In genomic region chr17:59623151-59623550, GRCh38 we compare ENCODE assay signal across 11 cellular contexts. TPM values are rescaled to one million over a fixed set of nuclear protein-coding genes. Genes with fewer than 3 reads are reported as not detected.
A peak's percentile ranks its signal among the peaks of the same experiment; 100 is the strongest.
DNase-seq lines count a peak whose midpoint lies in the region; ATAC-seq and TF ChIP-seq lines count a peak whose summit lies in the region.
"Had no signal": no experiment of that assay in that cellular context is flagged by ENCODE, and none has a peak within 500 bp of the region (broad histone marks: within the 10 kb centered on the region; RNA-seq: fewer than 3 reads in every experiment).

No MANE protein-coding gene starts in this region.

- no peak for TF ChIP-seq RAD21 in IMR-90 (IDR thresholded peaks at IDR 0.05; ENCODE audit: low read length)

- POLR2A ChIA-PET in IMR-90 (lab: Charles Lee; ENCODE audit: unreplicated experiment): no interaction called here

- H3K79me1 ChIP-seq in IMR-90 (ENCODE audit: low read depth in 1 of 2, low read length in 2 of 2): peaks cover 0 to 21% of the 10 kb centered on the region in 2 experiments; a peak in 2 of 4 replicates

- no peak overlapping the region for H3K14ac ChIP-seq in IMR-90 (replicated peaks; ENCODE audit: low read depth, low read length)

- H3K4me3 ChIP-seq in CD4-positive, CD25-positive, alpha-beta regulatory T cell (ENCODE audit: low read depth, low read length): peak overlapping the region; percentile 92
- no peak overlapping the region for H3K4me3 ChIP-seq in IMR-90 (ENCODE audit: insufficient read depth, low read depth, low read length)

- no peak overlapping the region for H2BK20ac ChIP-seq in IMR-90 (ENCODE audit: low read depth, low read length)

- no peaks in the 10 kb centered on the region for H3K36me3 Mint-ChIP-seq in CD4-positive, CD25-positive, alpha-beta regulatory T cell
- H3K36me3 Mint-ChIP-seq in chondrocyte (ENCODE audit: low read depth) (peaks cover 1% of the 10 kb centered on the region), nephron progenitor cell (ENCODE audit: low read depth) (peaks cover 13% of the 10 kb centered on the region)

- no peak overlapping the region for H2AK9ac ChIP-seq in IMR-90 (replicated peaks; ENCODE audit: low read depth, low read length, poor library complexity)

- peaks cover 16% of the 10 kb centered on the region for H3K27me3 Mint-ChIP-seq in CD4-positive, CD25-positive, alpha-beta regulatory T cell
- no peaks in the 10 kb centered on the region for H3K27me3 Mint-ChIP-seq in chondrocyte (ENCODE audit: low read depth)
- H3K27me3 Mint-ChIP-seq in nephron progenitor cell (ENCODE audit: low read depth, poor library complexity): no peaks in the 10 kb centered on the region
- H3K27me3 Mint-ChIP-seq: activated naive CD8-positive, alpha-beta T cell treated with anti-CD3 and anti-CD28 coated beads, Interleukin-2, amount 10 ng/mL, durations not matched to agents 7 days and 5 days had no signal

- no peak for TF ChIP-seq POLR2A in IMR-90 (IDR thresholded peaks at IDR 0.05; ENCODE audit: low read depth, low read length)

- H3K4ac ChIP-seq in IMR-90 (ENCODE audit: low read depth, low read length): no peak overlapping the region

- H3K27ac ChIP-seq in CD4-positive, CD25-positive, alpha-beta regulatory T cell (ENCODE audit: insufficient read depth, low read length, poor library complexity, severe bottlenecking): no peak overlapping the region
- H3K27ac ChIP-seq in IMR-90 (ENCODE audit: insufficient read depth, low read length): no peak overlapping the region

- TF ChIP-seq CTCF in IMR-90 (conservative IDR thresholded peaks at IDR 0.05; ENCODE audit: low read depth, low read length) (no peak), chondrocyte (IDR thresholded peaks at IDR 0.05) (no peak), nephron progenitor cell (IDR thresholded peaks at IDR 0.05) (no peak)

- H3K4me1 Mint-ChIP-seq in CD4-positive, CD25-positive, alpha-beta regulatory T cell: peaks cover 30 to 82% (median 53%) of the 10 kb centered on the region in 4 donors
- H3K4me1 Mint-ChIP-seq in chondrocyte (ENCODE audit: low read depth): peaks cover 56% of the 10 kb centered on the region
- peaks cover 35% of the 10 kb centered on the region for H3K4me1 Mint-ChIP-seq in nephron progenitor cell

- H4K91ac ChIP-seq in IMR-90 (ENCODE audit: insufficient read depth, low read depth, low read length): no peak overlapping the region

- dilution Hi-C loops in IMR-90 (cut with HindIII; ENCODE audit: low sequenced_read_pairs, unreplicated experiment): no loop called here

- H3K4me1 ChIP-seq in CD4-positive, CD25-positive, alpha-beta regulatory T cell (ENCODE audit: control insufficient read depth, insufficient read depth, low read length, poor library complexity, severe bottlenecking): peaks cover 60% of the 10 kb centered on the region
- H3K4me1 ChIP-seq in IMR-90 (ENCODE audit: control insufficient read depth, insufficient read depth, low read length): peaks cover 11% of the 10 kb centered on the region

- H2BK15ac ChIP-seq in IMR-90 (ENCODE audit: low read depth, low read length): no peak overlapping the region

- H3K27me3 ChIP-seq in CD4-positive, CD25-positive, alpha-beta regulatory T cell (ENCODE audit: control insufficient read depth, insufficient read depth, low read length): no peaks in the 10 kb centered on the region
- no peaks in the 10 kb centered on the region for H3K27me3 ChIP-seq in IMR-90 (ENCODE audit: control insufficient read depth, insufficient read depth, low read length)

- no TSS peak for BruUV-seq in IMR-90 (replicated peaks; lab: Mats Ljungman, UMichigan)

- ATAC-seq in CD4-positive, CD25-positive, alpha-beta regulatory T cell (ENCODE audit: low read depth in 2 of 2): no peak
- ATAC-seq in IMR-90 (ENCODE audit: low read depth) (no peak), HG02588 (IDR thresholded peaks at IDR 0.05; ENCODE audit: unreplicated experiment) (no peak)

- CTCF ChIA-PET in IMR-90 (lab: Yijun Ruan, JAX): interaction anchor here (0.6 kb wide), 1 partner anchor 196 kb away, joined by 6 read pairs; no protein-coding TSS in a partner anchor

- whole genome bisulfite sequencing in IMR-90 (ENCODE audit: extremely low coverage in 2 of 2, insufficient read length in 1 of 2), 2 experiments: no CpG with 5 or more reads among the region's 2 CpGs

- H2BK5ac ChIP-seq in IMR-90 (ENCODE audit: low read depth, low read length, poor library complexity, severe bottlenecking): no peak overlapping the region

- no peak overlapping the region for H3K56ac ChIP-seq in IMR-90 (ENCODE audit: extremely low read depth, insufficient read depth, low read length)

- no peak overlapping the region for H2AFZ ChIP-seq in IMR-90 (replicated peaks; ENCODE audit: low read length, poor library complexity)

- H3K9me3 ChIP-seq in CD4-positive, CD25-positive, alpha-beta regulatory T cell (ENCODE audit: control insufficient read depth in 2 of 2, low read length in 2 of 2): no peaks in the 10 kb centered on the region
- no peaks in the 10 kb centered on the region for H3K9me3 ChIP-seq in IMR-90 (ENCODE audit: control insufficient read depth, insufficient read depth, low read length)

- no peak overlapping the region for H4K5ac ChIP-seq in IMR-90 (ENCODE audit: low read depth, low read length)

- no peak overlapping the region for H2BK120ac ChIP-seq in IMR-90 (ENCODE audit: low read depth, low read length)

- in situ Hi-C loops in IMR-90 (cut with MboI; ENCODE audit: low sequenced_read_pairs): no loop called here

- H3K27ac Mint-ChIP-seq in CD4-positive, CD25-positive, alpha-beta regulatory T cell: peak overlapping the region in 1 of 3 donors; percentile 50
- peak overlapping the region; percentile 58 for H3K27ac Mint-ChIP-seq in chondrocyte (ENCODE audit: unreplicated experiment)
- peak overlapping the region; percentile 2 for H3K27ac Mint-ChIP-seq in nephron progenitor cell
- H3K27ac Mint-ChIP-seq: activated naive CD8-positive, alpha-beta T cell treated with anti-CD3 and anti-CD28 coated beads, Interleukin-2, amount 10 ng/mL, durations not matched to agents 7 days and 5 days had no signal

- peak overlapping the region; percentile 49; the same call in 1 of the 2 replicates for H3K4me2 ChIP-seq in IMR-90 (ENCODE audit: low read depth, low read length)

- H4K20me1 ChIP-seq in IMR-90 (ENCODE audit: insufficient read depth, low read length): peaks cover 80% of the 10 kb centered on the region

- no peak overlapping the region for H2AK5ac ChIP-seq in IMR-90 (ENCODE audit: low read depth, low read length)

- H4K8ac ChIP-seq in IMR-90 (ENCODE audit: low read depth in 2 of 2, low read length in 2 of 2): no peak overlapping the region

- 0 out of 2 replicates have a peak, but pooled peaks cover 3% of the 10 kb centered on the region for H3K9me1 ChIP-seq in IMR-90 (ENCODE audit: insufficient read depth, low read length)

- no peak overlapping the region for H3K23ac ChIP-seq in IMR-90 (ENCODE audit: low read depth, low read length)

- intact Hi-C loops in IMR-90 (cut with micrococcal nuclease): loop anchor here (5.0 kb wide), 1 partner anchor 39 kb away; no protein-coding TSS in a partner anchor

- DNase-seq in CD4-positive, CD25-positive, alpha-beta regulatory T cell: no peak
- DNase-seq in IMR-90: no peak
- DNase-seq in chondrocyte (ENCODE audit: low spot score): no peak
- DNase-seq in nephron progenitor cell: no peak
- no peak for DNase-seq in activated effector memory CD4-positive, alpha-beta T cell treated with anti-CD3 and anti-CD28 coated beads, Interleukin-2, amount 50 U/mL, for 16 hours
- DNase-seq in DMS114 treated with DMSO at 0.1 percent for 48 hours (lab: John Stamatoyannopoulos, UW; ENCODE audit: unreplicated experiment): no peak
- no peak for DNase-seq in SKM-1 treated with dmso at 0.1 percent for 144 hours (lab: John Stamatoyannopoulos, UW; ENCODE audit: unreplicated experiment)
- DNase-seq: activated naive CD8-positive, alpha-beta T cell treated with anti-CD3 and anti-CD28 coated beads, Interleukin-2, amount 10 ng/mL, durations not matched to agents 7 days and 5 days; hippocampal formation; NCI-H2029 had no signal

- no peaks in the 10 kb centered on the region for H3K9me3 Mint-ChIP-seq in CD4-positive, CD25-positive, alpha-beta regulatory T cell
- H3K9me3 Mint-ChIP-seq in chondrocyte (ENCODE audit: low read depth): no peaks in the 10 kb centered on the region
- no peaks in the 10 kb centered on the region for H3K9me3 Mint-ChIP-seq in nephron progenitor cell
- H3K9me3 Mint-ChIP-seq: activated naive CD8-positive, alpha-beta T cell treated with anti-CD3 and anti-CD28 coated beads, Interleukin-2, amount 10 ng/mL, durations not matched to agents 7 days and 5 days had no signal

- no peak overlapping the region for H3K18ac ChIP-seq in IMR-90 (ENCODE audit: low read depth, low read length)

- peaks cover 4% of the 10 kb centered on the region for H3K36me3 ChIP-seq in CD4-positive, CD25-positive, alpha-beta regulatory T cell (ENCODE audit: control insufficient read depth, insufficient read depth, low read length)
- H3K36me3 ChIP-seq in IMR-90 (ENCODE audit: control insufficient read depth, insufficient read depth, low read length): no peaks in the 10 kb centered on the region

- H3K4me3 Mint-ChIP-seq in CD4-positive, CD25-positive, alpha-beta regulatory T cell: peak overlapping the region; percentile 21 to 96 (median 93)
- H3K4me3 Mint-ChIP-seq in chondrocyte (ENCODE audit: unreplicated experiment): peak overlapping the region; percentile 96
- H3K4me3 Mint-ChIP-seq in nephron progenitor cell: peak overlapping the region; percentile 26

- H3K9ac ChIP-seq in IMR-90 (ENCODE audit: low read depth, low read length): no peak overlapping the region

TF ChIP-seq in IMR-90, 13 proteins besides CTCF, POLR2A, EP300 and RAD21:
- TF ChIP-seq NFE2L2 (IDR thresholded peaks at IDR 0.05; ENCODE audit: low read depth, low read length) (no peak), RFX5 (IDR thresholded peaks at IDR 0.05; ENCODE audit: low read depth, low read length) (no peak), SMC3 (IDR thresholded peaks at IDR 0.05; ENCODE audit: low read depth, low read length) (no peak)
TF ChIP-seq in IMR-90: peak in this region for 0.

RNA-seq across cellular contexts. Expression of gene CLTC, which starts 3.5 kb away (rescaled TPM):
- 111 TPM for total RNA-seq in CD4-positive, CD25-positive, alpha-beta regulatory T cell
- 10 to 100 TPM; 37.4 to 47.2 (median 37.9) TPM for polyA plus RNA-seq in CD4-positive, CD25-positive, alpha-beta regulatory T cell
- 576 and 641 TPM in 2 replicates for total RNA-seq in IMR-90 (2012; rRNA removed)
- polyA plus RNA-seq in IMR-90 (2012; rRNA removed): 156 and 181 TPM in 2 replicates
- 72.2 and 169 TPM in 2 replicates for polyA plus RNA-seq in IMR-90 (2012; cell fraction: cytosol; rRNA removed)
- polyA plus RNA-seq in IMR-90 (2012; cell fraction: nucleus; rRNA removed; ENCODE audit: low replicate concordance): 55.8 and 274 TPM in 2 replicates
- 312 to 399 TPM (median 314 TPM) in 3 replicates for total RNA-seq in chondrocyte

RNA-seq across cellular contexts. Expression of gene DHX40, which starts 57.7 kb away (rescaled TPM):
- 52.2 TPM for total RNA-seq in CD4-positive, CD25-positive, alpha-beta regulatory T cell
- 10 to 100 TPM; 22.3 to 23.4 (median 22.8) TPM for polyA plus RNA-seq in CD4-positive, CD25-positive, alpha-beta regulatory T cell
- total RNA-seq in IMR-90 (2012; rRNA removed) (44.4 and 54.2 TPM in 2 replicates), chondrocyte (29.2 to 37.2 TPM (median 30.0 TPM) in 3 replicates)
- 13.2 and 17.4 TPM in 2 replicates for polyA plus RNA-seq in IMR-90 (2012; rRNA removed)
- 2.7 and 3.5 TPM in 2 replicates for polyA plus RNA-seq in IMR-90 (2012; cell fraction: cytosol; rRNA removed)
- polyA plus RNA-seq in IMR-90 (2012; cell fraction: nucleus; rRNA removed; ENCODE audit: low replicate concordance): 1.5 and 13.8 TPM in 2 replicates

Comparison
In these comparisons a context has a peak if more than half of its experiments do, and no peak if none do; other contexts are left out.
1. H3K4me3 Mint-ChIP-seq: peak in every context shown above with its lines; median percentile 96 in chondrocyte; 93 in CD4-positive, CD25-positive, alpha-beta regulatory T cell; 26 in nephron progenitor cell.